In the genomic region with DNA sequence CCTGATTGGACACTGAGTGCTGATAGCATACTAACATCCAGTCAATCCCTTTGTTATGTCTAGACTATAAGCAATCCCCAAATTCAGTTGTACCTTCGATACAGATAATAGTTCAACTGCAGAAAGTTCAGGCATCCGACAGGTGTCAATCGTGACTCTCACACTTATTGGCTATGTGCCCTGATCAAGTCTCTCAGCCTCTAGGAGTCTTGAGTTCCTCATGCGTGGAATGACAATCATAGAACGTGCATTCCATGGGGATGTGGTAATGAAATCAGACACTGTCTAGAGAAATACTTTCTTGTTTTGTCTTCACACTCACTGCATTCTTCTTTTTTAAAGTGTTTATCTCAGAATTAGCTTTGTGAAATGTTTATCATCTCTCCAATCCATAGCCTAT, we compare ENCODE assay signal across 18 cellular contexts. TPM values are rescaled to one million over a fixed set of nuclear protein-coding genes. Genes with fewer than 3 reads are reported as not detected.
DNase-seq lines count a peak whose midpoint lies in the region; ATAC-seq, FAIRE-seq and TF ChIP-seq lines count a peak whose summit lies in the region.
"Had no signal": no experiment of that assay in that cellular context is flagged by ENCODE, and none has a peak within 500 bp of the region (broad histone marks: within the 10 kb centered on the region; RNA-seq: fewer than 3 reads in every experiment).

No MANE protein-coding gene starts in this region.

- H3K27me3 Mint-ChIP-seq in CD14-positive monocyte (ENCODE audit: low read depth in 3 of 3) = peaks cover 44 to 78% (median 55%) of the 10 kb centered on the region in 3 donors

- H3K36me3 Mint-ChIP-seq in CD14-positive monocyte = peaks cover 2% of the 10 kb centered on the region in 2 donors

- no peak for FAIRE-seq in D721Med (lab: Jason Lieb, UNC)

- ATAC-seq in GM18907 (IDR thresholded peaks at IDR 0.05; ENCODE audit: unreplicated experiment) (no peak), HG02938 (IDR thresholded peaks at IDR 0.05; ENCODE audit: unreplicated experiment) (no peak)
- ATAC-seq: Panc1 had no signal

- H3K27ac Mint-ChIP-seq in CD14-positive monocyte = no peak overlapping the region
- H3K27ac Mint-ChIP-seq: CD4-positive, alpha-beta T cell had no signal

- TF ChIP-seq CTCF in epithelial cell of esophagus (IDR thresholded peaks at IDR 0.05; ENCODE audit: insufficient read depth, low read depth, low read length, missing control alignments) (no peak), D721Med (IDR thresholded peaks at IDR 0.05; ENCODE audit: insufficient read depth, missing control alignments) (no peak), CD14-positive monocyte (IDR thresholded peaks at IDR 0.05) (no peak)

- intact Hi-C loops in CD14-positive monocyte (cut with micrococcal nuclease) = no loop called here

- no peak for TF ChIP-seq EP300 in Ishikawa (IDR thresholded peaks at IDR 0.05; ENCODE audit: borderline replicate concordance)

- H3K4me3 ChIP-seq in epithelial cell of esophagus (ENCODE audit: low read length) = no peak overlapping the region
- H3K4me3 ChIP-seq: HAP-1 had no signal

- in situ Hi-C loops in Caki2 (cut with HindIII; ENCODE audit: low pct_unique_long_range_greater_than_20kb, low sequenced_read_pairs) = no loop called here

- H3K4me1 Mint-ChIP-seq in CD14-positive monocyte = peaks cover 6% of the 10 kb centered on the region

- no peak overlapping the region for H3K4me3 Mint-ChIP-seq in CD14-positive monocyte
- H3K4me3 Mint-ChIP-seq: CD4-positive, alpha-beta T cell had no signal

- DNase-seq in Caki2 (ENCODE audit: low read depth) = peak; percentile 48
- DNase-seq in epithelial cell of esophagus (ENCODE audit: low read depth) = peak; percentile 33
- DNase-seq in myocyte (ENCODE audit: low read depth) = peak; percentile 25
- DNase-seq in D721Med (ENCODE audit: insufficient read length, low spot score) = no peak
- DNase-seq in CD14-positive monocyte (ENCODE audit: low spot score) = no peak
- DNase-seq: CD4-positive, alpha-beta T cell; KG1; NCI-H1092 treated with DMSO at 0.1 percent for 48 hours; NCI-H1694; NCI-H446; NCI-H774; Right ventricle myocardium superior had no signal

- H3K9me3 Mint-ChIP-seq in CD14-positive monocyte = peaks cover 0 to 5% (median 2%) of the 10 kb centered on the region in 7 donors
- H3K9me3 Mint-ChIP-seq: CD4-positive, alpha-beta T cell had no signal

- no peak for TF ChIP-seq RAD21 in Ishikawa (IDR thresholded peaks at IDR 0.05; ENCODE audit: low read depth)

TF ChIP-seq in Ishikawa, 13 proteins besides CTCF, POLR2A, EP300 and RAD21:
- TF ChIP-seq FOXM1 (IDR thresholded peaks at IDR 0.05; ENCODE audit: borderline replicate concordance, low read depth) = no peak
- TF ChIP-seq TAF1 (IDR thresholded peaks at IDR 0.05; ENCODE audit: low read depth) = no peak
- TF ChIP-seq EGR1 (IDR thresholded peaks at IDR 0.05) = no peak
- TF ChIP-seq, protein P1, sequence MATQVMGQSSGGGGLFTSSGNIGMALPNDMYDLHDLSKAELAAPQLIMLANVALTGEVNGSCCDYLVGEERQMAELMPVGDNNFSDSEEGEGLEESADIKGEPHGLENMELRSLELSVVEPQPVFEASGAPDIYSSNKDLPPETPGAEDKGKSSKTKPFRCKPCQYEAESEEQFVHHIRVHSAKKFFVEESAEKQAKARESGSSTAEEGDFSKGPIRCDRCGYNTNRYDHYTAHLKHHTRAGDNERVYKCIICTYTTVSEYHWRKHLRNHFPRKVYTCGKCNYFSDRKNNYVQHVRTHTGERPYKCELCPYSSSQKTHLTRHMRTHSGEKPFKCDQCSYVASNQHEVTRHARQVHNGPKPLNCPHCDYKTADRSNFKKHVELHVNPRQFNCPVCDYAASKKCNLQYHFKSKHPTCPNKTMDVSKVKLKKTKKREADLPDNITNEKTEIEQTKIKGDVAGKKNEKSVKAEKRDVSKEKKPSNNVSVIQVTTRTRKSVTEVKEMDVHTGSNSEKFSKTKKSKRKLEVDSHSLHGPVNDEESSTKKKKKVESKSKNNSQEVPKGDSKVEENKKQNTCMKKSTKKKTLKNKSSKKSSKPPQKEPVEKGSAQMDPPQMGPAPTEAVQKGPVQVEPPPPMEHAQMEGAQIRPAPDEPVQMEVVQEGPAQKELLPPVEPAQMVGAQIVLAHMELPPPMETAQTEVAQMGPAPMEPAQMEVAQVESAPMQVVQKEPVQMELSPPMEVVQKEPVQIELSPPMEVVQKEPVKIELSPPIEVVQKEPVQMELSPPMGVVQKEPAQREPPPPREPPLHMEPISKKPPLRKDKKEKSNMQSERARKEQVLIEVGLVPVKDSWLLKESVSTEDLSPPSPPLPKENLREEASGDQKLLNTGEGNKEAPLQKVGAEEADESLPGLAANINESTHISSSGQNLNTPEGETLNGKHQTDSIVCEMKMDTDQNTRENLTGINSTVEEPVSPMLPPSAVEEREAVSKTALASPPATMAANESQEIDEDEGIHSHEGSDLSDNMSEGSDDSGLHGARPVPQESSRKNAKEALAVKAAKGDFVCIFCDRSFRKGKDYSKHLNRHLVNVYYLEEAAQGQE (IDR thresholded peaks at IDR 0.05; ENCODE audit: low read depth) = no peak
- TF ChIP-seq CEBPB (IDR thresholded peaks at IDR 0.05) = no peak
- TF ChIP-seq, protein P2, sequence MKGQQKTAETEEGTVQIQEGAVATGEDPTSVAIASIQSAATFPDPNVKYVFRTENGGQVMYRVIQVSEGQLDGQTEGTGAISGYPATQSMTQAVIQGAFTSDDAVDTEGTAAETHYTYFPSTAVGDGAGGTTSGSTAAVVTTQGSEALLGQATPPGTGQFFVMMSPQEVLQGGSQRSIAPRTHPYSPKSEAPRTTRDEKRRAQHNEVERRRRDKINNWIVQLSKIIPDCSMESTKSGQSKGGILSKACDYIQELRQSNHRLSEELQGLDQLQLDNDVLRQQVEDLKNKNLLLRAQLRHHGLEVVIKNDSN (IDR thresholded peaks at IDR 0.05) = no peak
- peak; percentile 25; the same call in 1 of the 2 replicates for TF ChIP-seq NFIC (IDR thresholded peaks at IDR 0.05)
- TF ChIP-seq, protein P3, sequence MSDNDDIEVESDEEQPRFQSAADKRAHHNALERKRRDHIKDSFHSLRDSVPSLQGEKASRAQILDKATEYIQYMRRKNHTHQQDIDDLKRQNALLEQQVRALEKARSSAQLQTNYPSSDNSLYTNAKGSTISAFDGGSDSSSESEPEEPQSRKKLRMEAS (IDR thresholded peaks at IDR 0.05) = no peak
- TF ChIP-seq CREB1 (IDR thresholded peaks at IDR 0.05; ENCODE audit: low read depth) = no peak
- TF ChIP-seq TEAD4 (IDR thresholded peaks at IDR 0.05) = peak; percentile 87
- no peak for TF ChIP-seq TCF12 (IDR thresholded peaks at IDR 0.05; ENCODE audit: low read depth)
- TF ChIP-seq ZBTB7A (IDR thresholded peaks at IDR 0.05; ENCODE audit: low read depth) = no peak
- no peak for TF ChIP-seq YY1 (IDR thresholded peaks at IDR 0.05; ENCODE audit: low read depth)

RNA-seq across cellular contexts. Expression of a gene that starts 4.8 kb away (rescaled TPM):
- 3.3 and 3.4 TPM in 2 replicates for total RNA-seq in Caki2 (2014; rRNA removed; shearing (Covaris generic); ENCODE audit: low replicate concordance)
- total RNA-seq in myocyte = not detected in 2 replicates
- not detected for polyA plus RNA-seq in myocyte (2012)
- polyA plus RNA-seq in CD14-positive monocyte = 1 to 10 TPM in 1 of 2 donors, under 1 TPM in 1; 0.43 to 1.3 TPM
- total RNA-seq: CD4-positive, alpha-beta T cell; MCF 10A; Right ventricle myocardium superior had no signal

Comparison
In these comparisons a context has a peak if more than half of its experiments do, and no peak if none do; other contexts are left out.
1. DNase-seq: peak in Caki2 (single experiment), epithelial cell of esophagus (single experiment) and myocyte (single experiment); none in D721Med (single experiment) and CD14-positive monocyte (single experiment).